In genomic region chr17:2025220-2025621, GRCh38 we compare ENCODE assay signal across 7 cellular contexts. TPM values are rescaled to one million over a fixed set of nuclear protein-coding genes. Genes with fewer than 3 reads are reported as not detected.
DNase-seq lines count a peak whose midpoint lies in the region; ATAC-seq and TF ChIP-seq lines count a peak whose summit lies in the region.

TSS of gene RTN4RL1 (minus strand) at chr17:2025334. CDS start at chr17:2024865, 469 bp downstream.

- H3K27me3 Mint-ChIP-seq in naive B cell, result peaks cover 37 to 65% (median 42%) of the 10 kb centered on the region in 3 donors

- H3K4me3 Mint-ChIP-seq in naive B cell, result peak within 1 kb of the TSS; percentile 75 to 91 (median 84)

- H3K4me1 Mint-ChIP-seq in naive B cell, result peaks cover 16 to 22% (median 20%) of the 10 kb centered on the region in 3 donors

- H3K27ac ChIP-seq in subcutaneous abdominal adipose tissue (ENCODE audit: low read depth, low read length), result peak within 1 kb of the TSS; percentile 50

- H3K4me3 ChIP-seq in epithelial cell of proximal tubule (ENCODE audit: low read depth, low read length) (peak within 1 kb of the TSS; percentile 33), subcutaneous abdominal adipose tissue (ENCODE audit: low read depth in 1 of 5, low read length in 5 of 5) (peak within 1 kb of the TSS in 4 of 5 donors; percentile 62 to 88 (median 72))

- H3K9me3 ChIP-seq in subcutaneous abdominal adipose tissue (ENCODE audit: control insufficient read depth in 5 of 5, low read length in 5 of 5), result no peaks in the 10 kb centered on the region

- peak in 1 of 2 donors; percentile 13 for ATAC-seq in naive B cell (ENCODE audit: low read depth in 2 of 2)
- ATAC-seq in HG03457 (IDR thresholded peaks at IDR 0.05; ENCODE audit: unreplicated experiment), result no peak

- no peaks in the 10 kb centered on the region for H3K36me3 ChIP-seq in subcutaneous abdominal adipose tissue (ENCODE audit: control insufficient read depth in 5 of 5, insufficient read depth in 5 of 5, low read length in 5 of 5)

- DNase-seq in GM20000 (ENCODE audit: low spot score) (peak; percentile 78), NCI-H69 (lab: John Stamatoyannopoulos, UW) (peak; percentile 86), epithelial cell of proximal tubule (ENCODE audit: low read depth) (no peak), naive B cell (peak; percentile 39)
- DNase-seq in activated T-cell treated with anti-CD3 and anti-CD28 coated beads, Interleukin-2, amount 50 U/mL, for 1 hour, result peak; percentile 76

- H3K9me3 Mint-ChIP-seq in naive B cell, result peaks cover 0 to 5% (median 0%) of the 10 kb centered on the region in 7 donors

- peak within 1 kb of the TSS in 4 of 5 donors; percentile 15 to 59 (median 52) for H3K9ac ChIP-seq in subcutaneous abdominal adipose tissue (ENCODE audit: low read length in 5 of 5)

- H3K27me3 ChIP-seq in subcutaneous abdominal adipose tissue (ENCODE audit: control insufficient read depth in 5 of 5, insufficient read depth in 4 of 5, low read length in 5 of 5), result peaks cover 0 to 7% (median 4%) of the 10 kb centered on the region in 5 donors

- H3K4me1 ChIP-seq in subcutaneous abdominal adipose tissue (ENCODE audit: control insufficient read depth in 5 of 5, insufficient read depth in 5 of 5, low read length in 5 of 5), result peaks cover 2 to 55% (median 49%) of the 10 kb centered on the region in 5 donors

- peak within 1 kb of the TSS in 2 of 6 donors; percentile 22 to 85 for H3K27ac Mint-ChIP-seq in naive B cell

- H3K36me3 Mint-ChIP-seq in naive B cell, result no peaks in the 10 kb centered on the region

- TF ChIP-seq CTCF in GM20000 (IDR thresholded peaks at IDR 0.05; ENCODE audit: extremely low read depth, missing control alignments), result no peak
- TF ChIP-seq CTCF in epithelial cell of proximal tubule (conservative IDR thresholded peaks at IDR 0.05; ENCODE audit: low read depth, low read length), result no peak

RNA-seq across cellular contexts. Expression of gene RTN4RL1, which starts in this region (rescaled TPM):
- total RNA-seq in epithelial cell of proximal tubule, result not detected in 2 replicates
- not detected for polyA plus RNA-seq in naive B cell (ENCODE audit: low read depth in 6 of 6)

Comparison
In these comparisons a context has a peak if more than half of its experiments do, and no peak if none do; other contexts are left out.
1. Peak in DNase-seq in naive B cell; RNA of the gene not detected or under 1 TPM.